8 cellular contexts compared by ENCODE assay signal in the genomic region with DNA sequence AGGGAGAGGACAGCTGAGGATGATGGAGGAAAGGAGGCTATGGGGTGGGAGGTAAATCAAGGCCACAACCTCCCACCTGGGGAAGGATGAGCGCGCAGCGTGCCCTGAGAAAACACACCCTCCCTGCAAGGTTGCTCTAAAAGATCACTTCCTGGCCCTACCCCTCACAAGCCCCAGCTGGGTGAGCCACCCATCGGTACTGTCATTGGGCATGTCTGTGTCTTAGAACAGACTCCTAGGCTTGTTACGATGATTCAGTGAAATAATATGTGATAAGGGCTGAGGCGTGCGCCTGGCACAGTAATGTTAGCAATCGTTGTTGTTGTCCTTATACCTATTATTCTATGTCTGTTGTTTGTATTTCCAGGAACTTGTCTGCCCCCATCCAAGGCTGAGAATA.
DNase-seq lines count a peak whose midpoint lies in the region; ATAC-seq and TF ChIP-seq lines count a peak whose summit lies in the region.

No MANE protein-coding gene starts in this region.

- DNase-seq in right cardiac atrium, result no peak
- DNase-seq in cardiac septum (ENCODE audit: low spot score), result no peak
- peak; percentile 47 for DNase-seq in activated naive CD4-positive, alpha-beta T cell treated with anti-CD3 and anti-CD28 coated beads, Interleukin-2, amount 10 ng/mL, durations not matched to agents 7 days and 5 days
- peak in 1 of 2 donors; percentile 61 for DNase-seq in left colon
- DNase-seq in transverse colon, result peak; percentile 48
- DNase-seq in hypothalamus (lab: John Stamatoyannopoulos, UW), result no peak
- DNase-seq in NCI-H69 (lab: John Stamatoyannopoulos, UW), result no peak

- no peak for TF ChIP-seq POLR2A in transverse colon (IDR thresholded peaks at IDR 0.05)

- peaks cover 62% of the 10 kb centered on the region for H3K27me3 Mint-ChIP-seq in activated naive CD4-positive, alpha-beta T cell treated with anti-CD3 and anti-CD28 coated beads, Interleukin-2, amount 10 ng/mL, durations not matched to agents 7 days and 5 days

- TF ChIP-seq EP300 in transverse colon (IDR thresholded peaks at IDR 0.05; ENCODE audit: low read depth), result no peak

- H3K4me1 Mint-ChIP-seq in activated naive CD4-positive, alpha-beta T cell treated with anti-CD3 and anti-CD28 coated beads, Interleukin-2, amount 10 ng/mL, durations not matched to agents 7 days and 5 days, result peaks cover 28% of the 10 kb centered on the region

- H3K4me1 ChIP-seq in right cardiac atrium (ENCODE audit: control insufficient read depth, insufficient read depth, low read length) (peaks cover 8% of the 10 kb centered on the region), transverse colon (peaks cover 0 to 19% (median 1%) of the 10 kb centered on the region in 4 donors)

- no peaks in the 10 kb centered on the region for H3K36me3 ChIP-seq in transverse colon

- H3K4me3 Mint-ChIP-seq in activated naive CD4-positive, alpha-beta T cell treated with anti-CD3 and anti-CD28 coated beads, Interleukin-2, amount 10 ng/mL, durations not matched to agents 7 days and 5 days, result no peak overlapping the region

- H3K27ac ChIP-seq in right cardiac atrium (ENCODE audit: low read length) (no peak overlapping the region), transverse colon (peak overlapping the region in 1 of 4 donors; percentile 37)

- no peaks in the 10 kb centered on the region for H3K36me3 Mint-ChIP-seq in activated naive CD4-positive, alpha-beta T cell treated with anti-CD3 and anti-CD28 coated beads, Interleukin-2, amount 10 ng/mL, durations not matched to agents 7 days and 5 days

- H3K4me3 ChIP-seq in right cardiac atrium (ENCODE audit: low read length) (no peak overlapping the region), transverse colon (no peak overlapping the region)

- TF ChIP-seq CTCF in transverse colon (IDR thresholded peaks at IDR 0.05), result no peak

- no peaks in the 10 kb centered on the region for H3K9me3 Mint-ChIP-seq in activated naive CD4-positive, alpha-beta T cell treated with anti-CD3 and anti-CD28 coated beads, Interleukin-2, amount 10 ng/mL, durations not matched to agents 7 days and 5 days

- intact Hi-C loops in right cardiac atrium (cut with DNase I) (no loop called here), cardiac septum (cut with DNase I) (no loop called here), left colon (cut with DNase I, micrococcal nuclease) (no loop called here), transverse colon (cut with DNase I; ENCODE audit: low total_unique reads) (no loop called here)

- no peak overlapping the region for H3K27ac Mint-ChIP-seq in activated naive CD4-positive, alpha-beta T cell treated with anti-CD3 and anti-CD28 coated beads, Interleukin-2, amount 10 ng/mL, durations not matched to agents 7 days and 5 days

- in situ Hi-C loops in transverse colon (cut with MboI; ENCODE audit: low pct_ligation_motif_present in 1 of 4, low pct_unique_long_range_greater_than_20kb in 1 of 4, low sequenced_read_pairs in 3 of 4), result no loop called here

- H3K9me3 ChIP-seq in right cardiac atrium (ENCODE audit: control insufficient read depth, low read length) (no peaks in the 10 kb centered on the region), transverse colon (no peaks in the 10 kb centered on the region)

- WGBS in right cardiac atrium, result 77% methylated on average over 8 of the region's 8 CpGs
- 80% methylated on average over 8 of the region's 8 CpGs; no CpG with 5 or more reads in 1 of the 2 donors for WGBS in transverse colon (ENCODE audit: low coverage in 1 of 2), 2 donors

- ATAC-seq in right cardiac atrium (peak; percentile 20 to 34), left colon (peak; percentile 90), HG03439 (IDR thresholded peaks at IDR 0.05; ENCODE audit: unreplicated experiment) (no peak)

- CTCF ChIA-PET in activated naive CD4-positive, alpha-beta T cell treated with anti-CD3 and anti-CD28 coated beads, Interleukin-2, amount 10 ng/mL, durations not matched to agents 7 days and 5 days (lab: Charles Lee), result interaction anchor here (1.6 kb wide), 1 partner anchor 178 kb away, joined by 7 read pairs; no protein-coding TSS in a partner anchor

- H3K27me3 ChIP-seq in right cardiac atrium (ENCODE audit: control insufficient read depth, insufficient read depth) (no peaks in the 10 kb centered on the region), transverse colon (no peaks in the 10 kb centered on the region)

Comparison
In these comparisons a context has a peak if more than half of its experiments do, and no peak if none do; other contexts are left out.
1. DNase-seq: peak in activated naive CD4-positive, alpha-beta T cell treated with anti-CD3 and anti-CD28 coated beads, Interleukin-2, amount 10 ng/mL, durations not matched to agents 7 days and 5 days (single experiment) and transverse colon (single experiment); none in right cardiac atrium (0 of 3), cardiac septum (single experiment), hypothalamus (0 of 51) and NCI-H69 (single experiment).